ENCODE assay signal across 8 cellular contexts in genomic region chr14:100383727-100384158, GRCh38. TPM values are rescaled to one million over a fixed set of nuclear protein-coding genes. Genes with fewer than 3 reads are reported as not detected.
DNase-seq lines count a peak whose midpoint lies in the region; ATAC-seq, FAIRE-seq and TF ChIP-seq lines count a peak whose summit lies in the region.

No MANE protein-coding gene starts in this region.

- peaks cover 0 to 2% (median 0%) of the 10 kb centered on the region in 4 donors for H3K36me3 ChIP-seq in liver (ENCODE audit: control insufficient read depth in 4 of 4, insufficient read depth in 3 of 4, low read depth in 1 of 4, low read length in 3 of 4)

- H3K9me3 ChIP-seq in liver (ENCODE audit: control insufficient read depth in 4 of 4, low read length in 3 of 4), result no peaks in the 10 kb centered on the region

- FAIRE-seq in H54 (lab: Jason Lieb, UNC), result peak; percentile 23

- TF ChIP-seq RAD21 in liver (IDR thresholded peaks at IDR 0.05), result peak; percentile 81 to 89

- no peak for TF ChIP-seq POLR2A in H54 (IDR thresholded peaks at IDR 0.05; ENCODE audit: low read depth, low read length)

- H3K9ac ChIP-seq in liver (ENCODE audit: low read depth in 1 of 2, low read length in 2 of 2), result no peak overlapping the region

- no peak overlapping the region for H3K27ac ChIP-seq in liver (ENCODE audit: low read depth in 1 of 2, low read length in 2 of 2)

- TF ChIP-seq CTCF in liver (IDR thresholded peaks at IDR 0.05; ENCODE audit: low read depth, low read length, missing input control), result peak; percentile 73

- peaks cover 0 to 8% (median 2%) of the 10 kb centered on the region in 4 donors for H3K4me1 ChIP-seq in liver (ENCODE audit: control insufficient read depth in 4 of 4, insufficient read depth in 4 of 4, low read length in 3 of 4)

- no peak for ATAC-seq in GM18519 (IDR thresholded peaks at IDR 0.05; ENCODE audit: low FRiP score, unreplicated experiment)

- peak; percentile 89 for DNase-seq in DMS 273 (lab: John Stamatoyannopoulos, UW; ENCODE audit: unreplicated experiment)
- DNase-seq in H54 (ENCODE audit: insufficient read length, low spot score), result peak; percentile 61
- DNase-seq in NCI-H1930 (lab: John Stamatoyannopoulos, UW), result peak; percentile 18 to 65
- peak; percentile 51 for DNase-seq in activated CD4-positive, CD25-positive, alpha-beta regulatory T cell treated with anti-CD3 and anti-CD28 coated beads, Interleukin-2, amount 50 U/mL, for 16 hours (ENCODE audit: low read depth, low spot score)
- DNase-seq in cerebellar cortex (ENCODE audit: low spot score), result peak; percentile 81
- DNase-seq in stimulated activated CD4-positive, alpha-beta T cell treated with anti-CD3 and anti-CD28 coated beads, TNF-alpha, amount 100 ng/mL, for 4 hours (ENCODE audit: low read depth in 3 of 3), result peak; percentile 35 to 43 (median 42)

- no peak overlapping the region for H3K4me3 ChIP-seq in liver (ENCODE audit: low read depth in 1 of 3, low read length in 3 of 3)

- 32% methylated on average over 10 of the region's 10 CpGs for WGBS in liver

- H3K27me3 ChIP-seq in liver (ENCODE audit: control insufficient read depth in 4 of 4, insufficient read depth in 4 of 4, low read length in 3 of 4), result no peaks in the 10 kb centered on the region

TF ChIP-seq in liver, 16 proteins besides CTCF, POLR2A, EP300 and RAD21:
- TF ChIP-seq TAF1 (conservative IDR thresholded peaks at IDR 0.05) (no peak), REST (IDR thresholded peaks at IDR 0.05) (no peak), HNF4A (conservative IDR thresholded peaks at IDR 0.05) (no peak), HNF4G (IDR thresholded peaks at IDR 0.05) (no peak), YY1 (IDR thresholded peaks at IDR 0.05) (no peak), SP1 (IDR thresholded peaks at IDR 0.05) (no peak)

RNA-seq across cellular contexts. Expression of gene WDR25, which starts 7.5 kb away (rescaled TPM):
- 1 to 10 TPM; 5.1 to 8.3 TPM for total RNA-seq in liver
- 1 to 10 TPM; 3.2 to 5.0 TPM for polyA plus RNA-seq in liver
